ENCODE assay signal across 1 cellular context in the genomic region with DNA sequence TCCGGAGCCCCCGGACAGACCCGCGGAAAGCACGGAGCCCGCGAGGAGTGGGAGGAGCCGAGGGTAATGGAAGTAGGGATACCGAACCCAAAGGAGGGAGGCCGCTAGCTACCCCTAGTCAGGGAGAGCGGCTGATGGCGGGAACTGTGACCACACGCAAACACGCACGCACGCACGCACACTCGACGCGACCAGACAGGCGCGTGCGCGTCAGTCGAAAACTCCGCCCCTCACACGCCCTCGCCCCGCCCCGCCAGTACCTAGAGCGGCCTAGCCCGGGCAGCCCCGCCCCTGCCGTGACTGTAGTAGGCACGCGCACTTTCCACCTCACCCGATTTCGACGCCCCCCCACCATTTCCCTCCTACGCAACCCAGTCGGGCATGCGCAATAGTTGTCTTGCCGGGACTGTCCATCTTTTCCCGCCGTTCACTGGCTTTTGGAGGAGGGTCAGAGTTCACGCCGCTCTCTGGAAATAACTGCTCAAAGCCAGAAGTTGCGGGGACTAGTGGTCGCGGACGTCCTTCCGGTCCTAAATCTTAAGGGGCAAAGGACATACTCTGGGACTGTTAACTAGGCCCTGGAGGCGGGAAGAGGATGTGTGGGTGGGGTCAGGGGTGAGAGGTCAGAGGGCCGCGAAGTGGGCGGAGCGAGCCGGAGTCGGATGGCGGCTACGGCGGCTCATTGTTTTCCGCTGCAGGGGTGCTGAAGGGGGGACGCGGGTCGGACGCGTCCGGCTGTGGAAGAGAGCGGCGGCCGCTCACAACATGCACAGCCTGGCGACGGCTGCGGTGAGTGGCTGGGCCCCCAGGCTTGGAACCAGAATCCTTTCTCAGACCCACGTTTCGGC.
TF ChIP-seq lines count a peak whose summit lies in the region.

A gene with protein sequence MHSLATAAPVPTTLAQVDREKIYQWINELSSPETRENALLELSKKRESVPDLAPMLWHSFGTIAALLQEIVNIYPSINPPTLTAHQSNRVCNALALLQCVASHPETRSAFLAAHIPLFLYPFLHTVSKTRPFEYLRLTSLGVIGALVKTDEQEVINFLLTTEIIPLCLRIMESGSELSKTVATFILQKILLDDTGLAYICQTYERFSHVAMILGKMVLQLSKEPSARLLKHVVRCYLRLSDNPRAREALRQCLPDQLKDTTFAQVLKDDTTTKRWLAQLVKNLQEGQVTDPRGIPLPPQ (plus strand): TSS at position 650 of the 848 bp plus-strand sequence. CDS start 116 bp downstream, at position 766.
A gene with protein sequence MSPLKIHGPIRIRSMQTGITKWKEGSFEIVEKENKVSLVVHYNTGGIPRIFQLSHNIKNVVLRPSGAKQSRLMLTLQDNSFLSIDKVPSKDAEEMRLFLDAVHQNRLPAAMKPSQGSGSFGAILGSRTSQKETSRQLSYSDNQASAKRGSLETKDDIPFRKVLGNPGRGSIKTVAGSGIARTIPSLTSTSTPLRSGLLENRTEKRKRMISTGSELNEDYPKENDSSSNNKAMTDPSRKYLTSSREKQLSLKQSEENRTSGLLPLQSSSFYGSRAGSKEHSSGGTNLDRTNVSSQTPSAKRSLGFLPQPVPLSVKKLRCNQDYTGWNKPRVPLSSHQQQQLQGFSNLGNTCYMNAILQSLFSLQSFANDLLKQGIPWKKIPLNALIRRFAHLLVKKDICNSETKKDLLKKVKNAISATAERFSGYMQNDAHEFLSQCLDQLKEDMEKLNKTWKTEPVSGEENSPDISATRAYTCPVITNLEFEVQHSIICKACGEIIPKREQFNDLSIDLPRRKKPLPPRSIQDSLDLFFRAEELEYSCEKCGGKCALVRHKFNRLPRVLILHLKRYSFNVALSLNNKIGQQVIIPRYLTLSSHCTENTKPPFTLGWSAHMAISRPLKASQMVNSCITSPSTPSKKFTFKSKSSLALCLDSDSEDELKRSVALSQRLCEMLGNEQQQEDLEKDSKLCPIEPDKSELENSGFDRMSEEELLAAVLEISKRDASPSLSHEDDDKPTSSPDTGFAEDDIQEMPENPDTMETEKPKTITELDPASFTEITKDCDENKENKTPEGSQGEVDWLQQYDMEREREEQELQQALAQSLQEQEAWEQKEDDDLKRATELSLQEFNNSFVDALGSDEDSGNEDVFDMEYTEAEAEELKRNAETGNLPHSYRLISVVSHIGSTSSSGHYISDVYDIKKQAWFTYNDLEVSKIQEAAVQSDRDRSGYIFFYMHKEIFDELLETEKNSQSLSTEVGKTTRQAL (minus strand): TSS at position 162 of the 848 bp plus-strand sequence. CDS start 9,698 bp downstream, outside the sequence.

TF ChIP-seq in GM12878, 131 proteins besides CTCF, POLR2A, EP300 and RAD21 (continued from another document and continues in another):
- TF ChIP-seq, protein P1, sequence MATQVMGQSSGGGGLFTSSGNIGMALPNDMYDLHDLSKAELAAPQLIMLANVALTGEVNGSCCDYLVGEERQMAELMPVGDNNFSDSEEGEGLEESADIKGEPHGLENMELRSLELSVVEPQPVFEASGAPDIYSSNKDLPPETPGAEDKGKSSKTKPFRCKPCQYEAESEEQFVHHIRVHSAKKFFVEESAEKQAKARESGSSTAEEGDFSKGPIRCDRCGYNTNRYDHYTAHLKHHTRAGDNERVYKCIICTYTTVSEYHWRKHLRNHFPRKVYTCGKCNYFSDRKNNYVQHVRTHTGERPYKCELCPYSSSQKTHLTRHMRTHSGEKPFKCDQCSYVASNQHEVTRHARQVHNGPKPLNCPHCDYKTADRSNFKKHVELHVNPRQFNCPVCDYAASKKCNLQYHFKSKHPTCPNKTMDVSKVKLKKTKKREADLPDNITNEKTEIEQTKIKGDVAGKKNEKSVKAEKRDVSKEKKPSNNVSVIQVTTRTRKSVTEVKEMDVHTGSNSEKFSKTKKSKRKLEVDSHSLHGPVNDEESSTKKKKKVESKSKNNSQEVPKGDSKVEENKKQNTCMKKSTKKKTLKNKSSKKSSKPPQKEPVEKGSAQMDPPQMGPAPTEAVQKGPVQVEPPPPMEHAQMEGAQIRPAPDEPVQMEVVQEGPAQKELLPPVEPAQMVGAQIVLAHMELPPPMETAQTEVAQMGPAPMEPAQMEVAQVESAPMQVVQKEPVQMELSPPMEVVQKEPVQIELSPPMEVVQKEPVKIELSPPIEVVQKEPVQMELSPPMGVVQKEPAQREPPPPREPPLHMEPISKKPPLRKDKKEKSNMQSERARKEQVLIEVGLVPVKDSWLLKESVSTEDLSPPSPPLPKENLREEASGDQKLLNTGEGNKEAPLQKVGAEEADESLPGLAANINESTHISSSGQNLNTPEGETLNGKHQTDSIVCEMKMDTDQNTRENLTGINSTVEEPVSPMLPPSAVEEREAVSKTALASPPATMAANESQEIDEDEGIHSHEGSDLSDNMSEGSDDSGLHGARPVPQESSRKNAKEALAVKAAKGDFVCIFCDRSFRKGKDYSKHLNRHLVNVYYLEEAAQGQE (IDR thresholded peaks at IDR 0.05; ENCODE audit: low read depth, low read length), result peak; percentile 21; the same call in 1 of the 2 replicates
- no peak for TF ChIP-seq ZNF24 (IDR thresholded peaks at IDR 0.05)
- TF ChIP-seq POU2F2 (IDR thresholded peaks at IDR 0.05; ENCODE audit: borderline replicate concordance, low read depth, low read length), result peak; percentile 18; the same call in 1 of the 3 replicates
- peak; percentile 100 for TF ChIP-seq NR2C1 (IDR thresholded peaks at IDR 0.05)
- TF ChIP-seq, protein P2, sequence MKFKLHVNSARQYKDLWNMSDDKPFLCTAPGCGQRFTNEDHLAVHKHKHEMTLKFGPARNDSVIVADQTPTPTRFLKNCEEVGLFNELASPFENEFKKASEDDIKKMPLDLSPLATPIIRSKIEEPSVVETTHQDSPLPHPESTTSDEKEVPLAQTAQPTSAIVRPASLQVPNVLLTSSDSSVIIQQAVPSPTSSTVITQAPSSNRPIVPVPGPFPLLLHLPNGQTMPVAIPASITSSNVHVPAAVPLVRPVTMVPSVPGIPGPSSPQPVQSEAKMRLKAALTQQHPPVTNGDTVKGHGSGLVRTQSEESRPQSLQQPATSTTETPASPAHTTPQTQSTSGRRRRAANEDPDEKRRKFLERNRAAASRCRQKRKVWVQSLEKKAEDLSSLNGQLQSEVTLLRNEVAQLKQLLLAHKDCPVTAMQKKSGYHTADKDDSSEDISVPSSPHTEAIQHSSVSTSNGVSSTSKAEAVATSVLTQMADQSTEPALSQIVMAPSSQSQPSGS (IDR thresholded peaks at IDR 0.05; ENCODE audit: low read length), result no peak
- TF ChIP-seq POLR2AphosphoS5 (IDR thresholded peaks at IDR 0.05; ENCODE audit: low read length), result peak; percentile 82; the same call in 1 of the 2 replicates
- TF ChIP-seq ASH2L (IDR thresholded peaks at IDR 0.05; ENCODE audit: borderline replicate concordance, low read depth), result peak; percentile 54; the same call in 1 of the 2 replicates
- no peak for TF ChIP-seq ZNF384 (IDR thresholded peaks at IDR 0.05; ENCODE audit: borderline replicate concordance, low read depth, low read length)
- TF ChIP-seq, protein P3, sequence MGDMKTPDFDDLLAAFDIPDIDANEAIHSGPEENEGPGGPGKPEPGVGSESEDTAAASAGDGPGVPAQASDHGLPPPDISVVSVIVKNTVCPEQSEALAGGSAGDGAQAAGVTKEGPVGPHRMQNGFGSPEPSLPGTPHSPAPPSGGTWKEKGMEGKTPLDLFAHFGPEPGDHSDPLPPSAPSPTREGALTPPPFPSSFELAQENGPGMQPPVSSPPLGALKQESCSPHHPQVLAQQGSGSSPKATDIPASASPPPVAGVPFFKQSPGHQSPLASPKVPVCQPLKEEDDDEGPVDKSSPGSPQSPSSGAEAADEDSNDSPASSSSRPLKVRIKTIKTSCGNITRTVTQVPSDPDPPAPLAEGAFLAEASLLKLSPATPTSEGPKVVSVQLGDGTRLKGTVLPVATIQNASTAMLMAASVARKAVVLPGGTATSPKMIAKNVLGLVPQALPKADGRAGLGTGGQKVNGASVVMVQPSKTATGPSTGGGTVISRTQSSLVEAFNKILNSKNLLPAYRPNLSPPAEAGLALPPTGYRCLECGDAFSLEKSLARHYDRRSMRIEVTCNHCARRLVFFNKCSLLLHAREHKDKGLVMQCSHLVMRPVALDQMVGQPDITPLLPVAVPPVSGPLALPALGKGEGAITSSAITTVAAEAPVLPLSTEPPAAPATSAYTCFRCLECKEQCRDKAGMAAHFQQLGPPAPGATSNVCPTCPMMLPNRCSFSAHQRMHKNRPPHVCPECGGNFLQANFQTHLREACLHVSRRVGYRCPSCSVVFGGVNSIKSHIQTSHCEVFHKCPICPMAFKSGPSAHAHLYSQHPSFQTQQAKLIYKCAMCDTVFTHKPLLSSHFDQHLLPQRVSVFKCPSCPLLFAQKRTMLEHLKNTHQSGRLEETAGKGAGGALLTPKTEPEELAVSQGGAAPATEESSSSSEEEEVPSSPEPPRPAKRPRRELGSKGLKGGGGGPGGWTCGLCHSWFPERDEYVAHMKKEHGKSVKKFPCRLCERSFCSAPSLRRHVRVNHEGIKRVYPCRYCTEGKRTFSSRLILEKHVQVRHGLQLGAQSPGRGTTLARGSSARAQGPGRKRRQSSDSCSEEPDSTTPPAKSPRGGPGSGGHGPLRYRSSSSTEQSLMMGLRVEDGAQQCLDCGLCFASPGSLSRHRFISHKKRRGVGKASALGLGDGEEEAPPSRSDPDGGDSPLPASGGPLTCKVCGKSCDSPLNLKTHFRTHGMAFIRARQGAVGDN (IDR thresholded peaks at IDR 0.05), result peak; percentile 100
- TF ChIP-seq BHLHE40 (IDR thresholded peaks at IDR 0.05; ENCODE audit: borderline replicate concordance in 1 of 2, low read depth in 2 of 2, low read length in 1 of 2), result peak; percentile 85 to 95
- TF ChIP-seq CREB1 (IDR thresholded peaks at IDR 0.05; ENCODE audit: low read depth), result peak; percentile 92
- TF ChIP-seq NR2F1 (conservative IDR thresholded peaks at IDR 0.05), result peak; percentile 100
- peak; percentile 79; the same call in 1 of the 2 replicates for TF ChIP-seq STAT1 (conservative IDR thresholded peaks at IDR 0.05)
- no peak for TF ChIP-seq HDAC2 (IDR thresholded peaks at IDR 0.05)
- TF ChIP-seq SUPT20H (IDR thresholded peaks at IDR 0.05; ENCODE audit: borderline replicate concordance, control insufficient read depth, low read depth, low read length), result no peak
- TF ChIP-seq NFIC (IDR thresholded peaks at IDR 0.05; ENCODE audit: low read depth, low read length), result no peak
- TF ChIP-seq HCFC1 (IDR thresholded peaks at IDR 0.05; ENCODE audit: low read length), result peak; percentile 57
- TF ChIP-seq, protein P4, sequence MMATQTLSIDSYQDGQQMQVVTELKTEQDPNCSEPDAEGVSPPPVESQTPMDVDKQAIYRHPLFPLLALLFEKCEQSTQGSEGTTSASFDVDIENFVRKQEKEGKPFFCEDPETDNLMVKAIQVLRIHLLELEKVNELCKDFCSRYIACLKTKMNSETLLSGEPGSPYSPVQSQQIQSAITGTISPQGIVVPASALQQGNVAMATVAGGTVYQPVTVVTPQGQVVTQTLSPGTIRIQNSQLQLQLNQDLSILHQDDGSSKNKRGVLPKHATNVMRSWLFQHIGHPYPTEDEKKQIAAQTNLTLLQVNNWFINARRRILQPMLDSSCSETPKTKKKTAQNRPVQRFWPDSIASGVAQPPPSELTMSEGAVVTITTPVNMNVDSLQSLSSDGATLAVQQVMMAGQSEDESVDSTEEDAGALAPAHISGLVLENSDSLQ (IDR thresholded peaks at IDR 0.05), result peak; percentile 87
- peak; percentile 69 for TF ChIP-seq NRF1 (conservative IDR thresholded peaks at IDR 0.05; ENCODE audit: low read depth, low read length)
- TF ChIP-seq, protein P5, sequence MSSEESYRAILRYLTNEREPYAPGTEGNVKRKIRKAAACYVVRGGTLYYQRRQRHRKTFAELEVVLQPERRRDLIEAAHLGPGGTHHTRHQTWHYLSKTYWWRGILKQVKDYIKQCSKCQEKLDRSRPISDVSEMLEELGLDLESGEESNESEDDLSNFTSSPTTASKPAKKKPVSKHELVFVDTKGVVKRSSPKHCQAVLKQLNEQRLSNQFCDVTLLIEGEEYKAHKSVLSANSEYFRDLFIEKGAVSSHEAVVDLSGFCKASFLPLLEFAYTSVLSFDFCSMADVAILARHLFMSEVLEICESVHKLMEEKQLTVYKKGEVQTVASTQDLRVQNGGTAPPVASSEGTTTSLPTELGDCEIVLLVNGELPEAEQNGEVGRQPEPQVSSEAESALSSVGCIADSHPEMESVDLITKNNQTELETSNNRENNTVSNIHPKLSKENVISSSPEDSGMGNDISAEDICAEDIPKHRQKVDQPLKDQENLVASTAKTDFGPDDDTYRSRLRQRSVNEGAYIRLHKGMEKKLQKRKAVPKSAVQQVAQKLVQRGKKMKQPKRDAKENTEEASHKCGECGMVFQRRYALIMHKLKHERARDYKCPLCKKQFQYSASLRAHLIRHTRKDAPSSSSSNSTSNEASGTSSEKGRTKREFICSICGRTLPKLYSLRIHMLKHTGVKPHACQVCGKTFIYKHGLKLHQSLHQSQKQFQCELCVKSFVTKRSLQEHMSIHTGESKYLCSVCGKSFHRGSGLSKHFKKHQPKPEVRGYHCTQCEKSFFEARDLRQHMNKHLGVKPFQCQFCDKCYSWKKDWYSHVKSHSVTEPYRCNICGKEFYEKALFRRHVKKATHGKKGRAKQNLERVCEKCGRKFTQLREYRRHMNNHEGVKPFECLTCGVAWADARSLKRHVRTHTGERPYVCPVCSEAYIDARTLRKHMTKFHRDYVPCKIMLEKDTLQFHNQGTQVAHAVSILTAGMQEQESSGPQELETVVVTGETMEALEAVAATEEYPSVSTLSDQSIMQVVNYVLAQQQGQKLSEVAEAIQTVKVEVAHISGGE (CRISPR knock-in tag; IDR thresholded peaks at IDR 0.05), result no peak
- TF ChIP-seq, protein P6, sequence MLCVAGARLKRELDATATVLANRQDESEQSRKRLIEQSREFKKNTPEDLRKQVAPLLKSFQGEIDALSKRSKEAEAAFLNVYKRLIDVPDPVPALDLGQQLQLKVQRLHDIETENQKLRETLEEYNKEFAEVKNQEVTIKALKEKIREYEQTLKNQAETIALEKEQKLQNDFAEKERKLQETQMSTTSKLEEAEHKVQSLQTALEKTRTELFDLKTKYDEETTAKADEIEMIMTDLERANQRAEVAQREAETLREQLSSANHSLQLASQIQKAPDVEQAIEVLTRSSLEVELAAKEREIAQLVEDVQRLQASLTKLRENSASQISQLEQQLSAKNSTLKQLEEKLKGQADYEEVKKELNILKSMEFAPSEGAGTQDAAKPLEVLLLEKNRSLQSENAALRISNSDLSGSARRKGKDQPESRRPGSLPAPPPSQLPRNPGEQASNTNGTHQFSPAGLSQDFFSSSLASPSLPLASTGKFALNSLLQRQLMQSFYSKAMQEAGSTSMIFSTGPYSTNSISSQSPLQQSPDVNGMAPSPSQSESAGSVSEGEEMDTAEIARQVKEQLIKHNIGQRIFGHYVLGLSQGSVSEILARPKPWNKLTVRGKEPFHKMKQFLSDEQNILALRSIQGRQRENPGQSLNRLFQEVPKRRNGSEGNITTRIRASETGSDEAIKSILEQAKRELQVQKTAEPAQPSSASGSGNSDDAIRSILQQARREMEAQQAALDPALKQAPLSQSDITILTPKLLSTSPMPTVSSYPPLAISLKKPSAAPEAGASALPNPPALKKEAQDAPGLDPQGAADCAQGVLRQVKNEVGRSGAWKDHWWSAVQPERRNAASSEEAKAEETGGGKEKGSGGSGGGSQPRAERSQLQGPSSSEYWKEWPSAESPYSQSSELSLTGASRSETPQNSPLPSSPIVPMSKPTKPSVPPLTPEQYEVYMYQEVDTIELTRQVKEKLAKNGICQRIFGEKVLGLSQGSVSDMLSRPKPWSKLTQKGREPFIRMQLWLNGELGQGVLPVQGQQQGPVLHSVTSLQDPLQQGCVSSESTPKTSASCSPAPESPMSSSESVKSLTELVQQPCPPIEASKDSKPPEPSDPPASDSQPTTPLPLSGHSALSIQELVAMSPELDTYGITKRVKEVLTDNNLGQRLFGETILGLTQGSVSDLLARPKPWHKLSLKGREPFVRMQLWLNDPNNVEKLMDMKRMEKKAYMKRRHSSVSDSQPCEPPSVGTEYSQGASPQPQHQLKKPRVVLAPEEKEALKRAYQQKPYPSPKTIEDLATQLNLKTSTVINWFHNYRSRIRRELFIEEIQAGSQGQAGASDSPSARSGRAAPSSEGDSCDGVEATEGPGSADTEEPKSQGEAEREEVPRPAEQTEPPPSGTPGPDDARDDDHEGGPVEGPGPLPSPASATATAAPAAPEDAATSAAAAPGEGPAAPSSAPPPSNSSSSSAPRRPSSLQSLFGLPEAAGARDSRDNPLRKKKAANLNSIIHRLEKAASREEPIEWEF (IDR thresholded peaks at IDR 0.05; ENCODE audit: insufficient replicate concordance, low read depth, low read length), result no peak
- TF ChIP-seq IKZF2 (IDR thresholded peaks at IDR 0.05), result peak; percentile 64 to 71; a peak in 3 of 4 replicates
- peak; percentile 89 for TF ChIP-seq YY1 (IDR thresholded peaks at IDR 0.05; ENCODE audit: low read depth, low read length)
